In the genomic region with DNA sequence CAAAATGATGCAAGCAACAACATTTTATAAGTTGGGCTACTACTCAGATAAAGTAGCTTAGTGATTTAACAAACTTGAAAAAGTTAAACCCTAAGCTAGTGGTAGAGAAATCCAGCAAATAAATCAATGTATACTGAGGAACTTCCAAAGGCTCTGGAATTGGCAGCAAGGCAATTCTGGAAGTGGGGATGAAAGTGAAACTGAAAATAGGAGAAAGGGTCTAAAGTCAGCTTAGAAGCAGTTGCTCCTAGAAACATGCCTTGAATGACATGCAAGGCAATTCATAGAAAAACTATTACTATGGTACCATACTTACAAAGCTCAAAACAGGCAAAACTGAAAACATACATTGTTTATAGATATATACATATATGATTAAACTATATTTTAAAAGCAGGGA, we compare ENCODE assay signal across 28 cellular contexts.
DNase-seq lines count a peak whose midpoint lies in the region; ATAC-seq, FAIRE-seq and TF ChIP-seq lines count a peak whose summit lies in the region.
"Had no signal": no experiment of that assay in that cellular context is flagged by ENCODE, and none has a peak within 500 bp of the region (broad histone marks: within the 10 kb centered on the region; RNA-seq: fewer than 3 reads in every experiment).

No MANE protein-coding gene starts in this region.

- H3K36me3 Mint-ChIP-seq in mesothelial cell of epicardium: peaks cover 4% of the 10 kb centered on the region
- H3K36me3 Mint-ChIP-seq: activated CD8-positive, alpha-beta memory T cell treated with anti-CD3 and anti-CD28 coated beads, Interleukin-2, amount 10 ng/mL, durations not matched to agents 7 days and 5 days; natural killer cell had no signal

- ATAC-seq in right lobe of liver: peak; percentile 67 to 84 (median 72)
- no peak for ATAC-seq in GM21447 (IDR thresholded peaks at IDR 0.05; ENCODE audit: unreplicated experiment)
- ATAC-seq: activated CD8-positive, alpha-beta memory T cell treated with anti-CD3 and anti-CD28 coated beads, Interleukin-2, amount 10 ng/mL, durations not matched to agents 7 days and 5 days; gastrocnemius medialis; natural killer cell had no signal

- H3K9me3 ChIP-seq in right lobe of liver: no peaks in the 10 kb centered on the region
- H3K9me3 ChIP-seq: adrenal gland, BE2C, gastrocnemius medialis had no signal

- no peak overlapping the region for H3K27ac Mint-ChIP-seq in mesothelial cell of epicardium
- H3K27ac Mint-ChIP-seq: activated B cell treated with CpG ODN at 0.5 μM for 24 hours; activated CD8-positive, alpha-beta memory T cell treated with anti-CD3 and anti-CD28 coated beads, Interleukin-2, amount 10 ng/mL, durations not matched to agents 7 days and 5 days; natural killer cell had no signal

- no peaks in the 10 kb centered on the region for H3K36me3 ChIP-seq in right lobe of liver
- H3K36me3 ChIP-seq: adrenal gland, BE2C, gastrocnemius medialis, tibial nerve had no signal

- H3K4me3 Mint-ChIP-seq in mesothelial cell of epicardium: no peak overlapping the region
- H3K4me3 Mint-ChIP-seq: activated B cell treated with CpG ODN at 0.5 μM for 24 hours; activated CD8-positive, alpha-beta memory T cell treated with anti-CD3 and anti-CD28 coated beads, Interleukin-2, amount 10 ng/mL, durations not matched to agents 7 days and 5 days; natural killer cell had no signal

- FAIRE-seq in D721Med (lab: Jason Lieb, UNC): no peak
- FAIRE-seq: bronchial epithelial cell, colon had no signal

- peaks cover 33% of the 10 kb centered on the region for H3K9me3 Mint-ChIP-seq in mesothelial cell of epicardium

- peaks cover 16% of the 10 kb centered on the region for H3K4me1 Mint-ChIP-seq in mesothelial cell of epicardium
- H3K4me1 Mint-ChIP-seq: activated B cell treated with CpG ODN at 0.5 μM for 24 hours; activated CD8-positive, alpha-beta memory T cell treated with anti-CD3 and anti-CD28 coated beads, Interleukin-2, amount 10 ng/mL, durations not matched to agents 7 days and 5 days; natural killer cell had no signal

- intact Hi-C loops in right lobe of liver (cut with DNase I): no loop called here

- TF ChIP-seq CTCF in choroid plexus epithelial cell (conservative IDR thresholded peaks at IDR 0.05; ENCODE audit: low read depth, low read length) (no peak), right lobe of liver (IDR thresholded peaks at IDR 0.05) (no peak), mesothelial cell of epicardium (IDR thresholded peaks at IDR 0.05; ENCODE audit: unreplicated experiment) (no peak), D721Med (IDR thresholded peaks at IDR 0.05; ENCODE audit: insufficient read depth, missing control alignments) (no peak)

- H3K4me1 ChIP-seq in right lobe of liver: peaks cover 0 to 7% (median 3%) of the 10 kb centered on the region in 4 donors
- H3K4me1 ChIP-seq: adrenal gland, BE2C, gastrocnemius medialis, tibial nerve had no signal

- H3K4me3 ChIP-seq in choroid plexus epithelial cell (ENCODE audit: low read depth, low read length): no peak overlapping the region
- no peak overlapping the region for H3K4me3 ChIP-seq in right lobe of liver
- H3K4me3 ChIP-seq: adrenal gland, gastrocnemius medialis, tibial nerve had no signal

- no peaks in the 10 kb centered on the region for H3K27me3 ChIP-seq in right lobe of liver
- H3K27me3 ChIP-seq: adrenal gland, BE2C, gastrocnemius medialis, tibial nerve had no signal

- TF ChIP-seq POLR2A in right lobe of liver (IDR thresholded peaks at IDR 0.05): no peak

- peak; percentile 20 for DNase-seq in A172 (ENCODE audit: low spot score)
- peak; percentile 41 for DNase-seq in ELR (ENCODE audit: low read depth)
- DNase-seq in choroid plexus epithelial cell (ENCODE audit: low read depth): peak; percentile 12
- no peak for DNase-seq in right lobe of liver
- DNase-seq in anterior cingulate cortex (lab: John Stamatoyannopoulos, UW): no peak
- no peak for DNase-seq in mesothelial cell of epicardium (ENCODE audit: low spot score in 2 of 2, unreplicated experiment in 2 of 2)
- no peak for DNase-seq in D721Med (ENCODE audit: insufficient read length, low spot score)
- DNase-seq: activated B cell treated with CpG ODN at 0.5 μM for 24 hours; activated CD8-positive, alpha-beta memory T cell treated with anti-CD3 and anti-CD28 coated beads, Interleukin-2, amount 10 ng/mL, durations not matched to agents 7 days and 5 days; activated naive CD4-positive, alpha-beta T cell treated with Interleukin-2 at 50 U/mL for 16 hours; adrenal gland; BE2C; effector memory CD4-positive, alpha-beta T cell; erythroblast; gastrocnemius medialis; KG1; MM.1S; natural killer cell; NCI-H1417 treated with DMSO at 0.1 percent for 48 hours; NCI-H2081 treated with DMSO at 0.1 percent for 48 hours; NCI-H226; NCI-H748 treated with DMSO at 0.1 percent for 48 hours; occipital lobe; stimulated activated CD4-positive, alpha-beta T cell treated with anti-CD3 and anti-CD28 coated beads, Interleukin-1b, Interleukin-23, amount 100 ng/mL, for 48 hours had no signal

- H3K27ac ChIP-seq in right lobe of liver: no peak overlapping the region
- H3K27ac ChIP-seq: adrenal gland, gastrocnemius medialis, tibial nerve had no signal

- peaks cover 9% of the 10 kb centered on the region for H3K27me3 Mint-ChIP-seq in mesothelial cell of epicardium (ENCODE audit: low read depth)
- H3K27me3 Mint-ChIP-seq: activated B cell treated with CpG ODN at 0.5 μM for 24 hours had no signal

Comparison
In these comparisons a context has a peak if more than half of its experiments do, and no peak if none do; other contexts are left out.
1. DNase-seq: peak in A172 (single experiment), ELR (single experiment) and choroid plexus epithelial cell (single experiment); none in right lobe of liver (0 of 3), anterior cingulate cortex (0 of 58), mesothelial cell of epicardium (0 of 2) and D721Med (single experiment).